8 cellular contexts compared by ENCODE assay signal in genomic region chr1:217189362-217189761, GRCh38.
"Had no signal": no experiment of that assay in that cellular context is flagged by ENCODE, and none has a peak within 500 bp of the region (broad histone marks: within the 10 kb centered on the region; RNA-seq: fewer than 3 reads in every experiment).

No MANE protein-coding gene starts in this region.

- H3K4me2 ChIP-seq: GM23338 had no signal

- ATAC-seq: GM23338, HCT116 had no signal

- H3K9ac ChIP-seq: GM23248 had no signal

- H3K4me1 ChIP-seq: HAP-1 had no signal

- H2AFZ ChIP-seq: GM23248, GM23338 had no signal

- DNase-seq: GM23248, GOT3, H7, H9, HFFc6 had no signal

- H3K27ac ChIP-seq: GM23248 had no signal

- H3K9me3 ChIP-seq: HAP-1 had no signal

- H3K36me3 ChIP-seq: HAP-1 had no signal

- H3K4me3 ChIP-seq: GM23248, GM23338, HAP-1 had no signal
